In the genomic region with DNA sequence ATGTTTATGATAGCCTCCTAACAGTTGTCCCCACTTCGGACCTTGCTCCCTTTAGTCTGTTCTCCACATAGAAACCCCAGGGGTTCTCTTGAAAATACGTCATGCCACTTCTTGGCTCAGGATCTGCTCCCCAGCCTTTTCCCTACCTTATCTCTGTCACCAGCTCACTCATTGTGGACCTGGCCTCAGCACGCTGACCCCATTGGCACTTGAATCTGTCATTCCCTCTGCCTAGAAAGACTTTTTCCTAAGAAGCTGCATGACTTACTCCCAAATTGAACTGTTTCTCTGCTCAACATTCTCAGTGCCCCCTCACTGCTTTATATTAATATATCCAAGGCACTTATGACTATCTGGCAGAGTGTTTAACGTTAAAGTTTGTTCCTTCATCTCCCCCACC, we compare ENCODE assay signal across 35 cellular contexts. TPM values are rescaled to one million over a fixed set of nuclear protein-coding genes. Genes with fewer than 3 reads are reported as not detected.
"Had no signal": no experiment of that assay in that cellular context is flagged by ENCODE, and none has a peak within 500 bp of the region (broad histone marks: within the 10 kb centered on the region; RNA-seq: fewer than 3 reads in every experiment).

No MANE protein-coding gene starts in this region.

- H3K36me3 ChIP-seq: brain microvascular endothelial cell, MG63, WERI-Rb-1 had no signal

- H3K27me3 ChIP-seq: brain microvascular endothelial cell, MG63 had no signal

- DNase-seq: activated CD4-positive, alpha-beta memory T cell treated with anti-CD3 and anti-CD28 coated beads, Interleukin-2, amount 10 ng/mL, durations not matched to agents 7 days and 5 days; activated CD4-positive, alpha-beta T cell treated with anti-CD3 and anti-CD28 coated beads for 1 hour; activated CD4-positive, alpha-beta T cell treated with anti-CD3 and anti-CD28 coated beads for 48 hours; activated CD4-positive, CD25-positive, alpha-beta regulatory T cell; activated CD8-positive, alpha-beta memory T cell treated with anti-CD3 and anti-CD28 coated beads for 24 hours; activated CD8-positive, alpha-beta memory T cell treated with anti-CD3 and anti-CD28 coated beads, Interleukin-2, amount 10 ng/mL, durations not matched to agents 7 days and 5 days; activated CD8-positive, alpha-beta memory T cell treated with anti-CD3 and anti-CD28 coated beads, Interleukin-2, amount 50 U/mL, for 48 hours; activated effector memory CD4-positive, alpha-beta T cell treated with Interleukin-2 at 50 U/mL for 16 hours; activated naive CD4-positive, alpha-beta T cell treated with anti-CD3 and anti-CD28 coated beads, Interleukin-2, amount 10 ng/mL, durations not matched to agents 7 days and 5 days; activated naive CD8-positive, alpha-beta T cell treated with anti-CD3 and anti-CD28 coated beads, Interleukin-2, amount 50 U/mL, for 24 hours; activated T-cell treated with anti-CD3 and anti-CD28 coated beads, Interleukin-2, amount 50 U/mL, for 48 hours; amniotic stem cell; aorta; brain microvascular endothelial cell; Kasumi-1; KG1; MG63; NCI-H1048; NCI-H1105 treated with DMSO at 0.1 percent for 48 hours; NCI-H1436; NCI-H1694; NCI-H1930; NCI-H345; NCI-H524 treated with DMSO at 0.1 percent for 48 hours; NK-92 treated with Interleukin-12 subunit alpha and Interleukin-12 subunit beta, amount 100 ng/mL, for 24 hours; PC-9; SIG-M5; SW 1271; T-helper 1 cell; T-helper 2 cell; T-helper 9 cell; WERI-Rb-1 had no signal

- H3K4me3 ChIP-seq: MG63, PC-9 had no signal

- H2AFZ ChIP-seq: PC-9 had no signal

- H3K4me2 ChIP-seq: PC-9 had no signal

- H3K27ac ChIP-seq: brain microvascular endothelial cell, PC-9, RWPE1, WERI-Rb-1 had no signal

- ATAC-seq: activated CD8-positive, alpha-beta memory T cell treated with anti-CD3 and anti-CD28 coated beads, Interleukin-2, amount 10 ng/mL, durations not matched to agents 7 days and 5 days; activated naive CD8-positive, alpha-beta T cell treated with anti-CD3 and anti-CD28 coated beads, Interleukin-2, amount 50 U/mL, for 24 hours; Right ventricle myocardium inferior had no signal

RNA-seq across cellular contexts. Expression of a gene that starts 12.3 kb away (rescaled TPM):
- total RNA-seq: activated CD4-positive, alpha-beta memory T cell treated with anti-CD3 and anti-CD28 coated beads, Interleukin-2, amount 10 ng/mL, durations not matched to agents 7 days and 5 days; activated CD8-positive, alpha-beta memory T cell treated with anti-CD3 and anti-CD28 coated beads, Interleukin-2, amount 10 ng/mL, durations not matched to agents 7 days and 5 days; PC-9; SK-MEL-5 had no signal
